Comparison of ENCODE assay signal across 21 cellular contexts in the genomic region with DNA sequence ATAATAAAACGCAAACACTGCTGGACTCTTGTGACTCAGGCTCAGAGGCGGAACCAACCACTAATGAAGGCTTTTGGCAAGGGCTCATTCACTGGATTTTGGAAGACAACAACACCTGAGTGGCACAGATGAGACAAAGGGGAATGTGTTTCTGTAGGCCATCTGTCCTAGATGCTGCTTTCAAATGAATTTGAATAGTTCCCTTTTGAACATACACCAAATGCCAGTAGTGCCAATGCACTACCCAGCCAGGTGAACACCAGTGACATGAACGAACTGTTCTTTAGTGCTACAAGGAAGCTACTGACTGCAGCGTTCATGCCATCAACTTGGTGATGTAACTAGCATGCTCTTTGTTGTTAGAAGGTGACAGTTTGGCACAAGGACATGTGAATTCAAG.
"Had no signal": no experiment of that assay in that cellular context is flagged by ENCODE, and none has a peak within 500 bp of the region (broad histone marks: within the 10 kb centered on the region; RNA-seq: fewer than 3 reads in every experiment).

No MANE protein-coding gene starts in this region.

- H3K36me3 ChIP-seq: brain microvascular endothelial cell had no signal

- H3K27me3 ChIP-seq: brain microvascular endothelial cell had no signal

- H3K9ac ChIP-seq: KMS-11 had no signal

- H3K4me1 Mint-ChIP-seq: activated CD4-positive, alpha-beta T cell treated with anti-CD3 and anti-CD28 coated beads, Interleukin-2, amount 10 ng/mL, durations not matched to agents 7 days and 5 days had no signal

- H3K27ac ChIP-seq: brain microvascular endothelial cell, KMS-11 had no signal

- H3K4me2 ChIP-seq: KMS-11 had no signal

- H3K9me3 Mint-ChIP-seq: activated CD4-positive, alpha-beta memory T cell treated with anti-CD3 and anti-CD28 coated beads for 36 hours; activated CD4-positive, alpha-beta T cell treated with anti-CD3 and anti-CD28 coated beads, Interleukin-2, amount 10 ng/mL, durations not matched to agents 7 days and 5 days; activated naive CD4-positive, alpha-beta T cell treated with anti-CD3 and anti-CD28 coated beads, Interleukin-2, amount 50 U/mL, for 72 hours; activated T-cell treated with anti-CD3 and anti-CD28 coated beads, Interleukin-2, amount 50 U/mL, for 4 hours had no signal

- H3K27ac Mint-ChIP-seq: activated CD4-positive, alpha-beta memory T cell treated with anti-CD3 and anti-CD28 coated beads for 36 hours; activated CD4-positive, alpha-beta T cell treated with anti-CD3 and anti-CD28 coated beads, Interleukin-2, amount 10 ng/mL, durations not matched to agents 7 days and 5 days; activated naive CD4-positive, alpha-beta T cell treated with anti-CD3 and anti-CD28 coated beads, Interleukin-2, amount 50 U/mL, for 72 hours had no signal

- DNase-seq: activated CD4-positive, alpha-beta memory T cell treated with anti-CD3 and anti-CD28 coated beads for 36 hours; activated CD4-positive, alpha-beta T cell treated with anti-CD3 and anti-CD28 coated beads, Interleukin-2, amount 10 ng/mL, durations not matched to agents 7 days and 5 days; activated CD4-positive, CD25-positive, alpha-beta regulatory T cell; activated CD8-positive, alpha-beta memory T cell treated with anti-CD3 and anti-CD28 coated beads for 24 hours; activated effector memory CD4-positive, alpha-beta T cell treated with anti-CD3 and anti-CD28 coated beads, Interleukin-2, amount 50 U/mL, for 16 hours; activated naive CD4-positive, alpha-beta T cell treated with Interleukin-2 at 50 U/mL for 16 hours; activated T-cell treated with anti-CD3 and anti-CD28 coated beads, Interleukin-2, amount 50 U/mL, for 4 hours; amygdala; brain microvascular endothelial cell; NCI-H1092; NCI-H1417; NCI-H1930; NCI-H345; NCI-H510A; NCI-H526 treated with DMSO at 0.1 percent for 48 hours; PC-3; SHP77 treated with DMSO at 0.1 percent for 48 hours; T-helper 2 cell; T1000 had no signal

- ATAC-seq: activated naive CD4-positive, alpha-beta T cell treated with anti-CD3 and anti-CD28 coated beads, Interleukin-2, amount 50 U/mL, for 72 hours; activated T-cell treated with anti-CD3 and anti-CD28 coated beads, Interleukin-2, amount 50 U/mL, for 4 hours; PC-3 had no signal

- H3K36me3 Mint-ChIP-seq: activated CD4-positive, alpha-beta memory T cell treated with anti-CD3 and anti-CD28 coated beads for 36 hours; activated naive CD4-positive, alpha-beta T cell treated with anti-CD3 and anti-CD28 coated beads, Interleukin-2, amount 50 U/mL, for 72 hours had no signal

- H3K4me3 Mint-ChIP-seq: activated CD4-positive, alpha-beta memory T cell treated with anti-CD3 and anti-CD28 coated beads for 36 hours; activated CD4-positive, alpha-beta T cell treated with anti-CD3 and anti-CD28 coated beads, Interleukin-2, amount 10 ng/mL, durations not matched to agents 7 days and 5 days; activated T-cell treated with anti-CD3 and anti-CD28 coated beads, Interleukin-2, amount 50 U/mL, for 4 hours had no signal
